In genomic region chr10:115141254-115141653, GRCh38 we compare ENCODE assay signal across 9 cellular contexts. TPM values are rescaled to one million over a fixed set of nuclear protein-coding genes. Genes with fewer than 3 reads are reported as not detected.
A peak's percentile ranks its signal among the peaks of the same experiment; 100 is the strongest.
DNase-seq lines count a peak whose midpoint lies in the region; ATAC-seq, FAIRE-seq and TF ChIP-seq lines count a peak whose summit lies in the region.
"Had no signal": no experiment of that assay in that cellular context is flagged by ENCODE, and none has a peak within 500 bp of the region (broad histone marks: within the 10 kb centered on the region; RNA-seq: fewer than 3 reads in every experiment).

No MANE protein-coding gene starts in this region.

- TF ChIP-seq POLR2A in GM12891 (IDR thresholded peaks at IDR 0.05; ENCODE audit: low read depth, low read length) = no peak

- ATAC-seq in GM19395 (IDR thresholded peaks at IDR 0.05; ENCODE audit: unreplicated experiment) = no peak
- ATAC-seq in HG03439 (IDR thresholded peaks at IDR 0.05; ENCODE audit: unreplicated experiment) = no peak
- no peak for ATAC-seq in HG02763 (IDR thresholded peaks at IDR 0.05; ENCODE audit: unreplicated experiment)
- ATAC-seq: left colon had no signal

- no peak for DNase-seq in GM12891 (ENCODE audit: insufficient read length, low spot score)
- DNase-seq in hepatic stellate cell (ENCODE audit: low spot score) = peak; percentile 6
- DNase-seq in HK-2 (ENCODE audit: unreplicated experiment) = no peak
- DNase-seq: left colon had no signal

- FAIRE-seq in A204.1 (lab: Jason Lieb, UNC) (peak; percentile 98), GM12891 (lab: Jason Lieb, UNC) (peak; percentile 47), TTC549 (lab: Jason Lieb, UNC) (peak; percentile 95)

TF ChIP-seq in GM12891, 5 proteins besides CTCF, POLR2A, EP300 and RAD21:
- TF ChIP-seq POU2F2 (IDR thresholded peaks at IDR 0.05; ENCODE audit: low read depth, low read length) (no peak), POLR2AphosphoS5 (IDR thresholded peaks at IDR 0.05; ENCODE audit: low read depth, low read length) (no peak), TAF1 (IDR thresholded peaks at IDR 0.05; ENCODE audit: low read depth, low read length) (no peak), PAX5 (IDR thresholded peaks at IDR 0.05; ENCODE audit: insufficient read depth, low read length, severe bottlenecking) (no peak), SPI1 (IDR thresholded peaks at IDR 0.05; ENCODE audit: low read depth, low read length) (no peak)
TF ChIP-seq in GM12891: peak in this region for 0.

RNA-seq across cellular contexts. Expression of gene ATRNL1, which starts 48.1 kb away (rescaled TPM):
- 4.9 TPM for polyA plus RNA-seq in GM12891 (2012; ENCODE audit: low read depth, missing spikeins)
